20 cellular contexts compared by ENCODE assay signal in the genomic region with DNA sequence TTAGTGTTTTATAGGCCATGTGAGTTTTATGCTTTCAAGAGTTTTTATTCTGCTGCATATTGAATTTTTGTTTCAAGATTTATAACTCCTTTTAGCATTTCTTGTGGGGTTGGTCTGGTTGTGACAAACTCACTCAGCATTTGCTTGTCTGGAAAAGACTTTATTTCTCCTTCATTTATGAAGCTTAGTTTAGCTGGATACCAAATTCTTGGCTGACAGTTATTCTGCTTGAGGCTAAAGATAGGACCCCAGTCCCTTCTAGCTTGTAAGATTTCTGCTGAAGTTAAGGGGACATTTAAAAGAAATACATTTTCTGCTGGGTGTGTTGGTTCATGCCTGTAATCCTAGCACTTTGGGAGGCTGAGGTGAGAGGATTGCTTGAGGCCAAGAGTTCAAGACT. TPM values are rescaled to one million over a fixed set of nuclear protein-coding genes. Genes with fewer than 3 reads are reported as not detected.
DNase-seq lines count a peak whose midpoint lies in the region; ATAC-seq, FAIRE-seq and TF ChIP-seq lines count a peak whose summit lies in the region.
"Had no signal": no experiment of that assay in that cellular context is flagged by ENCODE, and none has a peak within 500 bp of the region (broad histone marks: within the 10 kb centered on the region; RNA-seq: fewer than 3 reads in every experiment).

No MANE protein-coding gene starts in this region.

- ATAC-seq in HepG2 = no peak
- no peak for ATAC-seq in right lobe of liver
- ATAC-seq in natural killer cell = no peak
- ATAC-seq in aorta (ENCODE audit: low FRiP score) = no peak
- ATAC-seq: A549; CD8-positive, alpha-beta T cell had no signal

- no peak for TF ChIP-seq EP300 in HepG2 (IDR thresholded peaks at IDR 0.05; ENCODE audit: low read depth in 2 of 2, low read length in 2 of 2)
- no peak for TF ChIP-seq EP300 in HepG2 (CRISPR knock-in tag; IDR thresholded peaks at IDR 0.05; ENCODE audit: borderline replicate concordance)

- H3K27me3 ChIP-seq in HepG2 (ENCODE audit: control insufficient read depth in 1 of 2, insufficient read depth in 2 of 2, low read length in 2 of 2) (no peaks in the 10 kb centered on the region), right lobe of liver (no peaks in the 10 kb centered on the region), aorta (ENCODE audit: control insufficient read depth in 1 of 2, insufficient read depth in 2 of 2, low read length in 1 of 2) (no peaks in the 10 kb centered on the region)
- H3K27me3 ChIP-seq: BLaER1 treated with 17β-estradiol and CSF1 and Interleukin-3, amounts not matched to agents 10 nM and 100 nM had no signal

- no peak overlapping the region for H3K9ac ChIP-seq in HepG2 (ENCODE audit: insufficient read depth, low read depth, low read length)
- H3K9ac ChIP-seq: BLaER1 treated with 17β-estradiol and CSF1 and Interleukin-3, amounts not matched to agents 10 nM and 100 nM had no signal

- H3K36me3 Mint-ChIP-seq in natural killer cell = no peaks in the 10 kb centered on the region
- H3K36me3 Mint-ChIP-seq in endothelial cell (ENCODE audit: low read depth, unreplicated experiment) = no peaks in the 10 kb centered on the region

- in situ Hi-C loops in HepG2 (cut with HindIII; ENCODE audit: extremely low pct_ligation_motif_present, low pct_unique_long_range_greater_than_20kb) = no loop called here

- CTCF ChIA-PET in HepG2 (lab: Yijun Ruan, JAX; ENCODE audit: low intra/inter-chr PET ratio, low total read pairs) = no interaction called here

- H3K27me3 Mint-ChIP-seq in natural killer cell (ENCODE audit: low read depth in 2 of 2) = no peaks in the 10 kb centered on the region
- H3K27me3 Mint-ChIP-seq in endothelial cell (ENCODE audit: unreplicated experiment) = no peaks in the 10 kb centered on the region
- H3K27me3 Mint-ChIP-seq: B cell; CD4-positive, alpha-beta T cell had no signal

- peaks cover 13% of the 10 kb centered on the region; the same call in 1 of the 2 replicates for H3K9me3 ChIP-seq in HepG2 (ENCODE audit: low read length)
- no peaks in the 10 kb centered on the region for H3K9me3 ChIP-seq in right lobe of liver
- H3K9me3 ChIP-seq in aorta (ENCODE audit: control insufficient read depth, low read length) = no peaks in the 10 kb centered on the region

- H3K4me3 Mint-ChIP-seq in natural killer cell = peak overlapping the region; percentile 31
- no peak overlapping the region for H3K4me3 Mint-ChIP-seq in endothelial cell (ENCODE audit: unreplicated experiment)
- H3K4me3 Mint-ChIP-seq: B cell; CD4-positive, alpha-beta T cell; CD8-positive, alpha-beta T cell had no signal

- peaks cover 4% of the 10 kb centered on the region; the same call in 1 of the 2 replicates for H4K20me1 ChIP-seq in HepG2 (ENCODE audit: insufficient read depth, low read length)

- no peak overlapping the region for H3K4me3 ChIP-seq in HepG2 (replicated peaks in 1 of 3; ENCODE audit: insufficient read depth in 1 of 3, low read depth in 2 of 3, low read length in 3 of 3)
- no peak overlapping the region for H3K4me3 ChIP-seq in right lobe of liver
- H3K4me3 ChIP-seq in aorta (ENCODE audit: low read length in 2 of 2) = no peak overlapping the region
- H3K4me3 ChIP-seq: A549; BLaER1 treated with 17β-estradiol and CSF1 and Interleukin-3, amounts not matched to agents 10 nM and 100 nM had no signal

- H2AFZ ChIP-seq in HepG2 (ENCODE audit: low read length) = no peak overlapping the region

- no peak for TF ChIP-seq POLR2A in HepG2 (IDR thresholded peaks at IDR 0.05; ENCODE audit: insufficient read depth in 1 of 2, low read depth in 2 of 2, low read length in 2 of 2)
- no peak for TF ChIP-seq POLR2A in right lobe of liver (IDR thresholded peaks at IDR 0.05)

- H3K9me3 Mint-ChIP-seq in natural killer cell = peaks cover 0 to 2% of the 10 kb centered on the region in 2 donors
- H3K9me3 Mint-ChIP-seq in endothelial cell (ENCODE audit: unreplicated experiment) = no peaks in the 10 kb centered on the region

- H3K79me2 ChIP-seq in HepG2 (ENCODE audit: insufficient read depth, low read length) = peaks cover 64% of the 10 kb centered on the region

- no peak overlapping the region for H3K4me2 ChIP-seq in HepG2 (ENCODE audit: low read depth, low read length)
- H3K4me2 ChIP-seq: A549; BLaER1 treated with 17β-estradiol and CSF1 and Interleukin-3, amounts not matched to agents 10 nM and 100 nM had no signal

- intact Hi-C loops in HepG2 (cut with micrococcal nuclease; ENCODE audit: unreplicated experiment) (loop anchor here (5.0 kb wide), 1 partner anchor 38 kb away; a partner anchor contains a TSS), right lobe of liver (cut with DNase I) (no loop called here), natural killer cell (cut with micrococcal nuclease) (loop anchor here (5.0 kb wide), 1 partner anchor 32 kb away; no protein-coding TSS in a partner anchor), aorta (cut with DNase I) (no loop called here)

- peak overlapping the region; percentile 73 to 79 for H3K27ac Mint-ChIP-seq in natural killer cell
- no peak overlapping the region for H3K27ac Mint-ChIP-seq in endothelial cell (ENCODE audit: unreplicated experiment)
- H3K27ac Mint-ChIP-seq: B cell; CD4-positive, alpha-beta T cell; CD8-positive, alpha-beta T cell had no signal

- H3K4me1 ChIP-seq in HepG2 (ENCODE audit: insufficient read depth, low read length) (peaks cover 29% of the 10 kb centered on the region), right lobe of liver (peaks cover 0 to 38% (median 11%) of the 10 kb centered on the region in 4 donors), aorta (ENCODE audit: control insufficient read depth in 1 of 2, insufficient read depth in 2 of 2, low read length in 2 of 2) (no peaks in the 10 kb centered on the region)
- H3K4me1 ChIP-seq: BLaER1 treated with 17β-estradiol and CSF1 and Interleukin-3, amounts not matched to agents 10 nM and 100 nM had no signal

- no peak for FAIRE-seq in HepG2 (lab: Jason Lieb, UNC)
- FAIRE-seq: A549, D721Med, G401.6, GM12891 had no signal

- TF ChIP-seq CTCF in HepG2 (CRISPR knock-in tag; IDR thresholded peaks at IDR 0.05) = no peak
- TF ChIP-seq CTCF in right lobe of liver (IDR thresholded peaks at IDR 0.05) = no peak
- no peak for TF ChIP-seq CTCF in natural killer cell (IDR thresholded peaks at IDR 0.05)
- TF ChIP-seq CTCF in endothelial cell (IDR thresholded peaks at IDR 0.05; ENCODE audit: unreplicated experiment) = no peak

- no peak overlapping the region for H3K27ac ChIP-seq in HepG2 (ENCODE audit: extremely low read length, insufficient read depth, low read length)
- no peak overlapping the region for H3K27ac ChIP-seq in right lobe of liver
- H3K27ac ChIP-seq in aorta (ENCODE audit: low read depth in 1 of 2, low read length in 2 of 2) = no peak overlapping the region
- H3K27ac ChIP-seq: 22Rv1; A549; BLaER1 treated with 17β-estradiol and CSF1 and Interleukin-3, amounts not matched to agents 10 nM and 100 nM; C4-2B had no signal

- H3K36me3 ChIP-seq in HepG2 (replicated peaks in 1 of 2; ENCODE audit: control insufficient read depth in 1 of 2, insufficient read depth in 2 of 2, low read length in 2 of 2) (peaks cover 0 to 5% of the 10 kb centered on the region in 2 experiments; a peak in 2 of 5 replicates), right lobe of liver (no peaks in the 10 kb centered on the region), aorta (ENCODE audit: control insufficient read depth in 1 of 2, insufficient read depth in 2 of 2, low read length in 1 of 2) (no peaks in the 10 kb centered on the region)

- BruUV-seq in HepG2 (replicated peaks; lab: Mats Ljungman, UMichigan) = no TSS peak

- peaks cover 72 to 74% of the 10 kb centered on the region in 2 donors for H3K4me1 Mint-ChIP-seq in natural killer cell
- peaks cover 9% of the 10 kb centered on the region for H3K4me1 Mint-ChIP-seq in endothelial cell (ENCODE audit: unreplicated experiment)
- H3K4me1 Mint-ChIP-seq: B cell had no signal

- DNase-seq in HepG2 (ENCODE audit: low spot score) (no peak), right lobe of liver (no peak), natural killer cell (no peak), endothelial cell (ENCODE audit: low spot score) (no peak), aorta (no peak)
- DNase-seq: AML-193; Caco-2; Calu3; CD4-positive, alpha-beta T cell; CD8-positive, alpha-beta T cell; DMS79 treated with DMSO at 0.1 percent for 48 hours; GF-D8 had no signal

- POLR2A ChIA-PET in HepG2 (lab: Yijun Ruan, JAX) = no interaction called here

- no peak for TF ChIP-seq RAD21 in HepG2 (CRISPR knock-in tag; IDR thresholded peaks at IDR 0.05)

TF ChIP-seq in HepG2, 621 proteins besides CTCF, POLR2A, EP300 and RAD21:
- TF ChIP-seq ZFP1 (CRISPR knock-in tag; IDR thresholded peaks at IDR 0.05) (peak; percentile 94), POLR2AphosphoS2 (IDR thresholded peaks at IDR 0.05; ENCODE audit: low read depth, low read length) (no peak)
TF ChIP-seq in HepG2: peak in this region for 1.

RNA-seq across cellular contexts. Expression of a gene that starts 36.8 kb away (rescaled TPM):
- total RNA-seq in HepG2 (2016; rRNA removed; fragmentation: Illumina TruSeq; extraction: Trizol) (83.3 and 143 TPM in 2 replicates), right lobe of liver (100 to 1,000 TPM in 5 of 6 experiments, 10 to 100 TPM in 1; 96.4 to 152 (median 123) TPM), natural killer cell (100 to 1,000 TPM; 172 to 218 (median 207) TPM), endothelial cell (ENCODE audit: unreplicated experiment) (43.4 TPM), aorta (10 to 100 TPM; 13.7 to 27.0 TPM)
- total RNA-seq in HepG2 (2016; cell fraction: cytosol; rRNA removed; fragmentation: Illumina TruSeq; extraction: Trizol; ENCODE audit: low read depth) = 6.8 and 9.5 TPM in 2 replicates
- total RNA-seq in HepG2 (2016; cell fraction: insoluble cytoplasmic fraction; rRNA removed; fragmentation: Illumina TruSeq; extraction: Trizol) = 75.6 and 141 TPM in 2 replicates
- 20.0 and 24.2 TPM in 2 replicates for total RNA-seq in HepG2 (2016; cell fraction: membrane; rRNA removed; fragmentation: Illumina TruSeq; extraction: Trizol)
- total RNA-seq in HepG2 (2016; cell fraction: nucleus; rRNA removed; fragmentation: Illumina TruSeq; extraction: Trizol) = 81.7 and 84.7 TPM in 2 replicates
- polyA plus RNA-seq in HepG2 (2011; rRNA removed) (29.7 and 35.2 TPM in 2 replicates), aorta (10 to 100 TPM in 1 of 2 donors, 1 to 10 TPM in 1; 2.6 to 40.2 TPM)
- 21.8 and 27.0 TPM in 2 replicates for polyA plus RNA-seq in HepG2 (2011; cell fraction: cytosol; rRNA removed)
- 16.5 and 22.9 TPM in 2 replicates for polyA plus RNA-seq in HepG2 (2011; cell fraction: nucleus; rRNA removed)
- 43.2 and 55.6 TPM in 2 replicates for polyA plus RNA-seq in HepG2 (2012)
- 2.5 and 3.4 TPM in 2 replicates for polyA plus RNA-seq in HepG2 (2016; cell fraction: cytosol; fragmentation: Illumina TruSeq; extraction: Trizol; ENCODE audit: low read depth)
- polyA plus RNA-seq in HepG2 (2016; cell fraction: insoluble cytoplasmic fraction; fragmentation: Illumina TruSeq; extraction: Trizol; ENCODE audit: low read depth) = 131 and 137 TPM in 2 replicates
- polyA plus RNA-seq in HepG2 (2016; cell fraction: membrane; fragmentation: Illumina TruSeq; extraction: Trizol; ENCODE audit: low read depth) = 10.6 and 10.9 TPM in 2 replicates
- 77.5 and 91.9 TPM in 2 replicates for polyA plus RNA-seq in HepG2 (2016; cell fraction: nucleus; fragmentation: Illumina TruSeq; extraction: Trizol; ENCODE audit: insufficient read depth, low read depth)
- polyA minus RNA-seq in HepG2 (2011; rRNA and poly(A)+ RNA removed; ENCODE audit: low replicate concordance) = 0.21 and 25.1 TPM in 2 replicates
- polyA minus RNA-seq in HepG2 (2011; cell fraction: cytosol; rRNA and poly(A)+ RNA removed) = 51.9 and 82.7 TPM in 2 replicates
- polyA minus RNA-seq in HepG2 (2011; cell fraction: nucleus; rRNA and poly(A)+ RNA removed) = 85.0 and 104 TPM in 2 replicates

Comparison
In these comparisons a context has a peak if more than half of its experiments do, and no peak if none do; other contexts are left out.
1. intact Hi-C loops: an anchor here in HepG2 (5.0 kb wide) and natural killer cell (5.0 kb wide); none called in right lobe of liver and aorta.